ENCODE assay signal across 15 cellular contexts in the genomic region with DNA sequence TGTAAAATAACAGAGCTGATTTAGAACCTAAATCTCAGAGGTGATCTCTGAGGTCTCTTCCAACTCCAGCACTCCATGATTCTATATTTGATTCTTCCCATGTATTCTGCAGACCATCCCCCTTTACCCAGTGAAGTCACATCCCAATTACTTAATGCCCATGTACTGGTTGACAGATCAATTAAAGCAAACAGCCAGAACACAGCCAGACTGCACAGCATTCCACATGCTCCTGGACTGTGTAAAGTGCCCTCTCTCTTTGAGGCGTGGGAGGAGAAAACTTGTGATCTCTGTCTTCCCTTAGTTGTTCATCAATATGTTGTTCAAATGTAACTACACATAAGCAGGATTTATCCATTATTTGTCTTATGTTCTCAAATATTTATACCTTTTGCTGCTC. TPM values are rescaled to one million over a fixed set of nuclear protein-coding genes. Genes with fewer than 3 reads are reported as not detected.
DNase-seq lines count a peak whose midpoint lies in the region; ATAC-seq, FAIRE-seq and TF ChIP-seq lines count a peak whose summit lies in the region.
"Had no signal": no experiment of that assay in that cellular context is flagged by ENCODE, and none has a peak within 500 bp of the region (broad histone marks: within the 10 kb centered on the region; RNA-seq: fewer than 3 reads in every experiment).

No MANE protein-coding gene starts in this region.

- no peak for DNase-seq in D721Med (ENCODE audit: insufficient read length, low spot score)
- peak; percentile 23 for DNase-seq in kidney glomerular epithelial cell (lab: John Stamatoyannopoulos, UW)
- no peak for DNase-seq in right lobe of liver
- no peak for DNase-seq in DMS79 treated with DMSO at 0.1 percent for 48 hours (lab: John Stamatoyannopoulos, UW)
- no peak for DNase-seq in activated naive CD4-positive, alpha-beta T cell treated with anti-CD3 and anti-CD28 coated beads, Interleukin-2, amount 50 U/mL, for 16 hours
- no peak for DNase-seq in lower lobe of right lung
- DNase-seq: CD8-positive, alpha-beta T cell; COR-L47; GOT3; HFFc6 had no signal

- WGBS in right lobe of liver (ENCODE audit: insufficient coverage, low coverage, low lambda C conversion rate, missing lambda C conversion rate): 41% methylated on average over 1 of the region's 1 CpG

- TF ChIP-seq POLR2A in right lobe of liver (IDR thresholded peaks at IDR 0.05): no peak

- peak; percentile 51 to 78 (median 74) for ATAC-seq in right lobe of liver
- no peak for ATAC-seq in lower lobe of right lung
- ATAC-seq: CD8-positive, alpha-beta T cell had no signal

- intact Hi-C loops in right lobe of liver (cut with DNase I) (no loop called here), lower lobe of right lung (cut with DNase I) (no loop called here)

- H3K27ac Mint-ChIP-seq in brain: peak overlapping the region in 3 of 5 experiments; percentile 3 to 46 (median 4)
- H3K27ac Mint-ChIP-seq: CD14-positive monocyte; CD8-positive, alpha-beta T cell; HFFc6 had no signal

- no peaks in the 10 kb centered on the region for H3K27me3 Mint-ChIP-seq in brain

- no peaks in the 10 kb centered on the region for H3K9me3 ChIP-seq in right lobe of liver
- no peaks in the 10 kb centered on the region for H3K9me3 ChIP-seq in lower lobe of right lung
- H3K9me3 ChIP-seq: HAP-1 had no signal

- FAIRE-seq in D721Med (lab: Jason Lieb, UNC): peak; percentile 56
- FAIRE-seq: HTR-8/SVneo had no signal

- peaks cover 33% of the 10 kb centered on the region for H3K4me1 Mint-ChIP-seq in brain
- H3K4me1 Mint-ChIP-seq: CD14-positive monocyte had no signal

- peak overlapping the region in 1 of 3 donors; percentile 35 for H3K27ac ChIP-seq in right lobe of liver
- no peak overlapping the region for H3K27ac ChIP-seq in lower lobe of right lung
- H3K27ac ChIP-seq: 22Rv1 had no signal

- H3K4me1 ChIP-seq in right lobe of liver (peaks cover 0 to 45% (median 17%) of the 10 kb centered on the region in 4 donors), lower lobe of right lung (no peaks in the 10 kb centered on the region)

- H3K27me3 ChIP-seq in right lobe of liver: no peaks in the 10 kb centered on the region
- H3K27me3 ChIP-seq in lower lobe of right lung (ENCODE audit: low read depth): no peaks in the 10 kb centered on the region

- H3K36me3 ChIP-seq in right lobe of liver (no peaks in the 10 kb centered on the region), lower lobe of right lung (no peaks in the 10 kb centered on the region)
- H3K36me3 ChIP-seq: HAP-1 had no signal

- no peak overlapping the region for H3K4me3 Mint-ChIP-seq in brain
- H3K4me3 Mint-ChIP-seq: CD14-positive monocyte; CD8-positive, alpha-beta T cell; HFFc6 had no signal

- peaks cover 7 to 12% (median 10%) of the 10 kb centered on the region in 5 experiments for H3K9me3 Mint-ChIP-seq in brain
- H3K9me3 Mint-ChIP-seq: HFFc6 had no signal

- no peak overlapping the region for H3K4me3 ChIP-seq in right lobe of liver
- no peak overlapping the region for H3K4me3 ChIP-seq in lower lobe of right lung
- H3K4me3 ChIP-seq: HAP-1 had no signal

- peaks cover 24% of the 10 kb centered on the region for H3K36me3 Mint-ChIP-seq in brain
- H3K36me3 Mint-ChIP-seq: CD14-positive monocyte; CD8-positive, alpha-beta T cell had no signal

- TF ChIP-seq CTCF in D721Med (IDR thresholded peaks at IDR 0.05; ENCODE audit: insufficient read depth, missing control alignments) (no peak), brain (conservative IDR thresholded peaks at IDR 0.05) (no peak), right lobe of liver (IDR thresholded peaks at IDR 0.05) (no peak), lower lobe of right lung (IDR thresholded peaks at IDR 0.05) (no peak)

RNA-seq across cellular contexts. Expression of gene NOS1AP, which starts 18.1 kb away (rescaled TPM):
- polyA plus RNA-seq in brain (ENCODE audit: insufficient read depth, low read depth, low replicate concordance): 4.9 TPM
- 10 to 100 TPM in 3 of 6 experiments, 1 to 10 TPM in 3; 4.7 to 24.8 (median 11.6) TPM for total RNA-seq in right lobe of liver
- total RNA-seq in lower lobe of right lung: 3.6 TPM
- total RNA-seq: CD8-positive, alpha-beta T cell had no signal
- polyA plus RNA-seq: CD14-positive monocyte had no signal

Comparison
In these comparisons a context has a peak if more than half of its experiments do, and no peak if none do; other contexts are left out.
1. ATAC-seq: peak in right lobe of liver (4 of 4); none in lower lobe of right lung (0 of 2).